ENCODE assay signal across 8 cellular contexts in the genomic region with DNA sequence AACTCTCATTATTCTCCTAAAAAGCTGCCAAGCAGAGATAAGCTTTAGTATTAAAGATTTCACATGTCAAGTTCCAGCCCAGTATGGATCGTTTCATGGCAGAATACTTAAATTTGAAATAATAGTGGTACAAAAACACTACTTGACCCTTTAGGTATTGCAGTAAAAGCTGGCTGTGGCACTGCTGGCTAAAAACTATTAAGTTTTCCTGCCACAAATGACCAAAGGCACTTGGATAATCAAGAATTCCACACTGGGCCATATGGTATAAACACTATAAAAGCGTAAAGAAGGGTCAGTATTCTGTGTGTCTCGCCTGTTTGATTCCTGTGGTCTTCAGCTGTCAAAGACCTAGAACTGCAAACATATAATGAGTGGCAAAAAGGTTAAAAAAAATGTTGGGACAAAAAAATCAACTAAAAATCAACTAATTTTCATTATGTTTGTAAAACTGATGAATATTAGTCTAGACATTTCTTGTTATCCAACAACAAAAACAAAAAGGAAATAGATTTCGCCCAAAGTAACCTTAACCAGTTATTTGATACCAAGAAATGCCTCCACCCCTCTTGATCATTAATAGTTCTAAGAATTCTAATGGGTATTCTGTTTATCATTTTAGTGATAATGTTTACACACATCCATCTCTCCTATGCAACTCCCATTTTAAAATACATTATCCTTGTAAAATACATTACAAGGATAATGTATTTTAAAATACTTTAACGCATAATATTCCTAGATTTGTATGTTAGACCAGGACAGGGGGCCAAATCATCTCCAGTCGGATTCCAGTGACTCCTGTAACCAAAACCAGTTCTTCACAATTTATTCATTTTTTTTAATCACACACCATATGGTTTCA. TPM values are rescaled to one million over a fixed set of nuclear protein-coding genes. Genes with fewer than 3 reads are reported as not detected.
DNase-seq lines count a peak whose midpoint lies in the region; ATAC-seq and TF ChIP-seq lines count a peak whose summit lies in the region.

No MANE protein-coding gene starts in this region.

- peaks cover 34% of the 10 kb centered on the region for H3K4me1 Mint-ChIP-seq in T-helper 2 cell treated with Interferon-gamma antibody and Interleukin-4, amounts not matched to agents 5 μg/mL and 100 μg/mL, for 36 hours (ENCODE audit: low read depth)

- H3K9me3 ChIP-seq in stomach smooth muscle (ENCODE audit: control insufficient read depth in 2 of 2, low read length in 2 of 2) = no peaks in the 10 kb centered on the region

- H3K4me1 ChIP-seq in foreskin keratinocyte = peaks cover 16% of the 10 kb centered on the region
- H3K4me1 ChIP-seq in stomach smooth muscle (ENCODE audit: control insufficient read depth, insufficient read depth, low read length) = peaks cover 7% of the 10 kb centered on the region

- H3K4me3 Mint-ChIP-seq in T-helper 2 cell treated with Interferon-gamma antibody and Interleukin-4, amounts not matched to agents 5 μg/mL and 100 μg/mL, for 36 hours = peak overlapping the region; percentile 93

- H3K27ac Mint-ChIP-seq in T-helper 2 cell treated with Interferon-gamma antibody and Interleukin-4, amounts not matched to agents 5 μg/mL and 100 μg/mL, for 36 hours = peak overlapping the region; percentile 79

- peaks cover 4% of the 10 kb centered on the region for H3K9me3 Mint-ChIP-seq in T-helper 2 cell treated with Interferon-gamma antibody and Interleukin-4, amounts not matched to agents 5 μg/mL and 100 μg/mL, for 36 hours

- peak overlapping the region in 1 of 2 donors; percentile 81 for H3K9ac ChIP-seq in stomach smooth muscle (ENCODE audit: low read length in 2 of 2)

- H3K36me3 ChIP-seq in stomach smooth muscle (ENCODE audit: control insufficient read depth in 2 of 2, insufficient read depth in 2 of 2, low read length in 2 of 2) = no peaks in the 10 kb centered on the region

- H3K27me3 ChIP-seq in foreskin keratinocyte (no peaks in the 10 kb centered on the region), stomach smooth muscle (ENCODE audit: control insufficient read depth in 1 of 2, insufficient read depth in 2 of 2, low read length in 2 of 2) (no peaks in the 10 kb centered on the region)

- no peak for DNase-seq in T-helper 2 cell treated with Interferon-gamma antibody and Interleukin-4, amounts not matched to agents 5 μg/mL and 100 μg/mL, for 36 hours (ENCODE audit: low spot score)
- DNase-seq in T-helper 2 cell = no peak
- DNase-seq in foreskin keratinocyte = no peak
- DNase-seq in AG20443 (ENCODE audit: low spot score) = no peak
- DNase-seq in DMS53 (lab: John Stamatoyannopoulos, UW) = no peak
- DNase-seq in activated CD4-positive, alpha-beta T cell treated with anti-CD3 and anti-CD28 coated beads for 4 hours = no peak

- no peak for ATAC-seq in foreskin keratinocyte

- H3K36me3 Mint-ChIP-seq in T-helper 2 cell treated with Interferon-gamma antibody and Interleukin-4, amounts not matched to agents 5 μg/mL and 100 μg/mL, for 36 hours (ENCODE audit: low read depth) = peaks cover 6% of the 10 kb centered on the region

- H3K27ac ChIP-seq in foreskin keratinocyte (peak overlapping the region; percentile 47), stomach smooth muscle (ENCODE audit: low read length) (no peak overlapping the region)

- H3K4me3 ChIP-seq in WI38 (ENCODE audit: low read depth, low read length) (peak overlapping the region; percentile 82), stomach smooth muscle (ENCODE audit: low read length in 2 of 2) (peak overlapping the region; percentile 78 to 89)

- H3K27me3 Mint-ChIP-seq in T-helper 2 cell treated with Interferon-gamma antibody and Interleukin-4, amounts not matched to agents 5 μg/mL and 100 μg/mL, for 36 hours (ENCODE audit: low read depth) = peaks cover 10% of the 10 kb centered on the region

- TF ChIP-seq CTCF in WI38 (IDR thresholded peaks at IDR 0.05; ENCODE audit: low read depth, low read length) (no peak), foreskin keratinocyte (conservative IDR thresholded peaks at IDR 0.05) (no peak)

RNA-seq across cellular contexts. Expression of a gene that starts 2.2 kb away (rescaled TPM):
- 13.2 and 17.7 TPM in 2 replicates for total RNA-seq in foreskin keratinocyte
- 14.5 and 20.5 TPM in 2 replicates for polyA plus RNA-seq in foreskin keratinocyte
